Comparison of ENCODE assay signal across 8 cellular contexts in genomic region chr6:10404799-10405524, GRCh38. TPM values are rescaled to one million over a fixed set of nuclear protein-coding genes. Genes with fewer than 3 reads are reported as not detected.
A peak's percentile ranks its signal among the peaks of the same experiment; 100 is the strongest.
DNase-seq lines count a peak whose midpoint lies in the region; ATAC-seq and TF ChIP-seq lines count a peak whose summit lies in the region.

No MANE protein-coding gene starts in this region.

- peak overlapping the region; percentile 55 for H3K4me3 ChIP-seq in BJ (ENCODE audit: low read depth, low read length)
- H3K4me3 ChIP-seq in ascending aorta = peak overlapping the region; percentile 65 to 70
- peak overlapping the region; percentile 55 for H3K4me3 ChIP-seq in mesodermal cell (ENCODE audit: extremely low read depth, insufficient read depth, low read length, poor library complexity, severe bottlenecking)
- H3K4me3 ChIP-seq in body of pancreas = peak overlapping the region in 1 of 2 donors; percentile 13

- H3K27me3 ChIP-seq in BJ (ENCODE audit: control insufficient read depth, insufficient read depth, low read length) (no peaks in the 10 kb centered on the region), ascending aorta (peaks cover 8% of the 10 kb centered on the region), body of pancreas (peaks cover 0 to 27% of the 10 kb centered on the region in 2 donors)

- peak; percentile 1 for ATAC-seq in HG02840 (IDR thresholded peaks at IDR 0.05; ENCODE audit: low FRiP score, unreplicated experiment)
- no peak for ATAC-seq in body of pancreas
- ATAC-seq in HG03097 (IDR thresholded peaks at IDR 0.05; ENCODE audit: low FRiP score, unreplicated experiment) = no peak

- H3K27ac ChIP-seq in ascending aorta = peak overlapping the region in 1 of 2 donors; percentile 11
- peak overlapping the region; percentile 31 for H3K27ac ChIP-seq in mesodermal cell (ENCODE audit: low read depth, low read length, severe bottlenecking)
- peak overlapping the region in 2 of 4 donors; percentile 40 to 64 for H3K27ac ChIP-seq in body of pancreas

- TF ChIP-seq POLR2A in body of pancreas (IDR thresholded peaks at IDR 0.05) = no peak

- WGBS in mesodermal cell (ENCODE audit: insufficient coverage in 2 of 2), 2 experiments = 3 to 7% methylated on average over 14 to 17 of the region's 31 CpGs
- WGBS in body of pancreas, 2 donors = 20 to 31% methylated on average over 27 to 31 of the region's 31 CpGs

- no peaks in the 10 kb centered on the region for H3K9me3 ChIP-seq in ascending aorta
- H3K9me3 ChIP-seq in mesodermal cell (ENCODE audit: control insufficient read depth, low read length) = no peaks in the 10 kb centered on the region
- peaks cover 0 to 8% (median 0%) of the 10 kb centered on the region in 3 donors for H3K9me3 ChIP-seq in body of pancreas

- H3K4me1 ChIP-seq in ascending aorta = peaks cover 0 to 10% of the 10 kb centered on the region in 2 donors
- H3K4me1 ChIP-seq in mesodermal cell (ENCODE audit: control insufficient read depth, insufficient read depth, low read length, poor library complexity, severe bottlenecking) = peaks cover 41% of the 10 kb centered on the region
- peaks cover 13% of the 10 kb centered on the region for H3K4me1 ChIP-seq in body of pancreas

- H3K36me3 ChIP-seq in BJ (ENCODE audit: control insufficient read depth, insufficient read depth, low read length) (peaks cover 11% of the 10 kb centered on the region), ascending aorta (no peaks in the 10 kb centered on the region), mesodermal cell (ENCODE audit: control insufficient read depth, insufficient read depth, low read length) (peaks cover 6% of the 10 kb centered on the region), body of pancreas (replicated peaks in 1 of 2; ENCODE audit: insufficient read depth in 1 of 2, low read depth in 2 of 2) (no peaks in the 10 kb centered on the region)

- CTCF ChIA-PET in BJ (lab: Yijun Ruan, JAX) = interaction anchor here (1.2 to 1.6 kb wide), 2 partner anchors 375 to 1422 kb away, joined by 3 to 4 read pairs; no protein-coding TSS in a partner anchor

- intact Hi-C loops in ascending aorta (cut with DNase I) (loop anchor here (10.0 kb wide), 2 partner anchors 340 to 1970 kb away; partner anchors contain the start of genes SLC35B3 and TMEM14B), body of pancreas (cut with DNase I) (no loop called here)

- DNase-seq in BJ (ENCODE audit: low read depth) (no peak), ascending aorta (ENCODE audit: low spot score in 2 of 2) (no peak), NK-92 (lab: John Stamatoyannopoulos, UW; ENCODE audit: unreplicated experiment) (no peak), body of pancreas (no peak), NCI-H510A treated with DMSO at 0.1 percent for 48 hours (lab: John Stamatoyannopoulos, UW) (no peak)

- TF ChIP-seq CTCF in BJ (IDR thresholded peaks at IDR 0.05; ENCODE audit: insufficient read depth, low read depth, low read length) = no peak
- TF ChIP-seq CTCF in ascending aorta (IDR thresholded peaks at IDR 0.05) = no peak
- TF ChIP-seq CTCF in body of pancreas (IDR thresholded peaks at IDR 0.05) = no peak

- POLR2A ChIA-PET in BJ (lab: Charles Lee) = interaction anchor here (1.4 kb wide), 1 partner anchor 8 kb away, joined by 5 read pairs; no protein-coding TSS in a partner anchor

RNA-seq across cellular contexts. Expression of gene TFAP2A, which starts 9.9 kb away (rescaled TPM):
- polyA plus RNA-seq in BJ (2011; rRNA removed) = 12.6 and 14.0 TPM in 2 replicates
- polyA minus RNA-seq in BJ (2011; rRNA and poly(A)+ RNA removed) = 8.0 and 11.0 TPM in 2 replicates
- total RNA-seq in ascending aorta (0.21 TPM), body of pancreas (not detected)
- 22.4 TPM for polyA plus RNA-seq in mesodermal cell (2013, experiment 1 of 2)
- polyA plus RNA-seq in mesodermal cell (2013, experiment 2 of 2) = 17.4 TPM
